Comparison of ENCODE assay signal across 1 cellular context in genomic region chr10:62278461-62278910, GRCh38.
TF ChIP-seq lines count a peak whose summit lies in the region.

No MANE protein-coding gene starts in this region.

TF ChIP-seq in SK-N-SH treated with all-trans-retinoic acid at 6 μM for 48 hours, 23 proteins besides CTCF, POLR2A, EP300 and RAD21 (continued from another document):
- TF ChIP-seq ARNTL (CRISPR knock-in tag; IDR thresholded peaks at IDR 0.05; ENCODE audit: borderline replicate concordance, low read depth) = no peak
- no peak for TF ChIP-seq ZFP30 (CRISPR knock-in tag; IDR thresholded peaks at IDR 0.05)
- no peak for TF ChIP-seq ZFP3 (CRISPR knock-in tag; IDR thresholded peaks at IDR 0.05)
- no peak for TF ChIP-seq SNAI2 (CRISPR knock-in tag; IDR thresholded peaks at IDR 0.05)
